Comparison of ENCODE assay signal across 24 cellular contexts in genomic region chr17:1011138-1011537, GRCh38. TPM values are rescaled to one million over a fixed set of nuclear protein-coding genes. Genes with fewer than 3 reads are reported as not detected.
A peak's percentile ranks its signal among the peaks of the same experiment; 100 is the strongest.
DNase-seq lines count a peak whose midpoint lies in the region; ATAC-seq and TF ChIP-seq lines count a peak whose summit lies in the region.
"Had no signal": no experiment of that assay in that cellular context is flagged by ENCODE, and none has a peak within 500 bp of the region (broad histone marks: within the 10 kb centered on the region; RNA-seq: fewer than 3 reads in every experiment).

No MANE protein-coding gene starts in this region.

- peak overlapping the region; percentile 32; the same call in 1 of the 2 replicates for H3K4me2 ChIP-seq in BLaER1
- H3K4me2 ChIP-seq: SK-N-SH had no signal

- H3K9ac ChIP-seq in BLaER1 = no peak overlapping the region
- H3K9ac ChIP-seq: SK-N-SH had no signal

- H3K4me3 ChIP-seq in BLaER1 = no peak overlapping the region
- no peak overlapping the region for H3K4me3 ChIP-seq in Caco-2 (ENCODE audit: low read depth, low read length)
- H3K4me3 ChIP-seq: MG63 had no signal

- no peaks in the 10 kb centered on the region for H3K4me1 Mint-ChIP-seq in Caco-2 (ENCODE audit: low read depth, unreplicated experiment)
- no peaks in the 10 kb centered on the region for H3K4me1 Mint-ChIP-seq in neural crest cell

- POLR2A ChIA-PET in Caco-2 (lab: Charles Lee) = no interaction called here

- H3K36me3 ChIP-seq in BLaER1 = peaks cover 41% of the 10 kb centered on the region
- H3K36me3 ChIP-seq in Caco-2 (ENCODE audit: control insufficient read depth, insufficient read depth, low read length) = peaks cover 1% of the 10 kb centered on the region; the same call in 1 of the 2 replicates
- H3K36me3 ChIP-seq: MG63 had no signal

- DNase-seq in Caco-2 (no peak), neural crest cell (ENCODE audit: low read depth, low spot score) (no peak), iPS-NIHi11 (ENCODE audit: low spot score) (no peak), NCI-H128 (lab: John Stamatoyannopoulos, UW; ENCODE audit: unreplicated experiment) (no peak)
- DNase-seq: Calu3; CD8-positive, alpha-beta T cell; DMS79 treated with DMSO at 0.1 percent for 48 hours; GF-D8; GOT3; HCEC 1CT; IMR-90; KG1; MG63; NCI-H1105 treated with DMSO at 0.1 percent for 48 hours; NCI-H2029; NCI-H446; NCI-H524 treated with DMSO at 0.1 percent for 48 hours; NCI-H774; RPMI8226; SK-N-SH had no signal

- no TSS peak for BruUV-seq in Caco-2 (replicated peaks; lab: Mats Ljungman, UMichigan)

- CTCF ChIA-PET in Caco-2 (lab: Charles Lee) = interaction anchor here (1.7 kb wide), 1 partner anchor 45 kb away, joined by 6 read pairs; no protein-coding TSS in a partner anchor

- H3K27me3 Mint-ChIP-seq in Caco-2 (ENCODE audit: insufficient read depth, unreplicated experiment) = no peaks in the 10 kb centered on the region
- H3K27me3 Mint-ChIP-seq in neural crest cell (ENCODE audit: low read depth) = no peaks in the 10 kb centered on the region

- no peak overlapping the region for H3K27ac ChIP-seq in BLaER1
- peak overlapping the region; percentile 28; the same call in 1 of the 2 replicates for H3K27ac ChIP-seq in VCaP
- H3K27ac ChIP-seq: C4-2B had no signal

- intact Hi-C loops in Caco-2 (cut with micrococcal nuclease; ENCODE audit: unreplicated experiment) = no loop called here

- H3K9me3 ChIP-seq in BLaER1 = no peaks in the 10 kb centered on the region
- H3K9me3 ChIP-seq in Caco-2 = no peaks in the 10 kb centered on the region
- H3K9me3 ChIP-seq: MG63, SK-N-SH had no signal

- H3K27me3 ChIP-seq in BLaER1 (no peaks in the 10 kb centered on the region), Caco-2 (replicated peaks; ENCODE audit: control insufficient read depth, insufficient read depth, low read length) (no peaks in the 10 kb centered on the region)
- H3K27me3 ChIP-seq: MG63 had no signal

- no peak for TF ChIP-seq CTCF in Caco-2 (IDR thresholded peaks at IDR 0.05; ENCODE audit: insufficient read depth in 1 of 2, low read depth in 1 of 2, low read length in 1 of 2, severe bottlenecking in 1 of 2, unreplicated experiment in 1 of 2)
- TF ChIP-seq CTCF in VCaP (conservative IDR thresholded peaks at IDR 0.05) = no peak
- no peak for TF ChIP-seq CTCF in neural crest cell (conservative IDR thresholded peaks at IDR 0.05)

- H3K4me1 ChIP-seq in BLaER1 (peaks cover 77% of the 10 kb centered on the region), Caco-2 (peaks cover 4% of the 10 kb centered on the region)

- H3K9me3 Mint-ChIP-seq in Caco-2 (ENCODE audit: unreplicated experiment) (no peaks in the 10 kb centered on the region), neural crest cell (no peaks in the 10 kb centered on the region)
- H3K9me3 Mint-ChIP-seq: CD8-positive, alpha-beta T cell had no signal

- H3K27ac Mint-ChIP-seq in Caco-2 (ENCODE audit: unreplicated experiment) (peak overlapping the region; percentile 29), neural crest cell (ENCODE audit: unreplicated experiment) (peak overlapping the region; percentile 19)
- H3K27ac Mint-ChIP-seq: CD8-positive, alpha-beta T cell had no signal

- no peak overlapping the region for H3K4me3 Mint-ChIP-seq in Caco-2 (ENCODE audit: unreplicated experiment)
- H3K4me3 Mint-ChIP-seq in neural crest cell = no peak overlapping the region
- H3K4me3 Mint-ChIP-seq: CD8-positive, alpha-beta T cell had no signal

- H3K36me3 Mint-ChIP-seq in Caco-2 (ENCODE audit: insufficient read depth, unreplicated experiment) (peaks cover 16% of the 10 kb centered on the region), neural crest cell (ENCODE audit: low read depth) (no peaks in the 10 kb centered on the region)

- H4K20me1 ChIP-seq in BLaER1 = peaks cover 21% of the 10 kb centered on the region

- ATAC-seq in GM18867 (IDR thresholded peaks at IDR 0.05; ENCODE audit: unreplicated experiment) = no peak
- ATAC-seq: CD8-positive, alpha-beta T cell had no signal

RNA-seq across cellular contexts. Expression of gene TIMM22, which starts 14.2 kb away (rescaled TPM):
- total RNA-seq in Caco-2 (2022) (20.1 and 20.6 TPM in 2 replicates), neural crest cell (18.7 and 19.5 TPM in 2 replicates)

RNA-seq across cellular contexts. Expression of gene NXN, which starts 31.6 kb away (rescaled TPM):
- 68.4 and 76.7 TPM in 2 replicates for total RNA-seq in Caco-2 (2022)
- total RNA-seq in neural crest cell = 75.9 and 76.4 TPM in 2 replicates
